In genomic region chr22:36317658-36318271, GRCh38 we compare ENCODE assay signal across 11 cellular contexts.
DNase-seq lines count a peak whose midpoint lies in the region; ATAC-seq and TF ChIP-seq lines count a peak whose summit lies in the region.
"Had no signal": no experiment of that assay in that cellular context is flagged by ENCODE, and none has a peak within 500 bp of the region (broad histone marks: within the 10 kb centered on the region; RNA-seq: fewer than 3 reads in every experiment).

No MANE protein-coding gene starts in this region.

- TF ChIP-seq CTCF in CD14-positive monocyte (IDR thresholded peaks at IDR 0.05) (no peak), endothelial cell (IDR thresholded peaks at IDR 0.05; ENCODE audit: unreplicated experiment) (no peak), progenitor cell of endocrine pancreas (IDR thresholded peaks at IDR 0.05; ENCODE audit: unreplicated experiment) (no peak), GM10248 (IDR thresholded peaks at IDR 0.05; ENCODE audit: control extremely low read depth, extremely low read depth, low read depth, missing control alignments) (no peak)

- H3K36me3 Mint-ChIP-seq in CD14-positive monocyte = peaks cover 85 to 98% of the 10 kb centered on the region in 2 donors
- H3K36me3 Mint-ChIP-seq in endothelial cell (ENCODE audit: low read depth, unreplicated experiment) = peaks cover 53% of the 10 kb centered on the region
- peaks cover 19% of the 10 kb centered on the region for H3K36me3 Mint-ChIP-seq in progenitor cell of endocrine pancreas (ENCODE audit: insufficient read depth)

- H3K27ac Mint-ChIP-seq in CD14-positive monocyte (peak overlapping the region in 4 of 7 donors; percentile 3 to 65 (median 38)), endothelial cell (ENCODE audit: unreplicated experiment) (peak overlapping the region; percentile 89), progenitor cell of endocrine pancreas (peak overlapping the region; percentile 56)

- CTCF ChIA-PET in GM10248 (lab: Yijun Ruan, JAX) = interaction anchor here (1.1 to 1.6 kb wide), 4 partner anchors 9 to 153 kb away, joined by 3 to 6 read pairs (median 5); no protein-coding TSS in a partner anchor

- intact Hi-C loops in CD14-positive monocyte (cut with micrococcal nuclease) = no loop called here

- H3K4me1 Mint-ChIP-seq in CD14-positive monocyte = no peaks in the 10 kb centered on the region
- peaks cover 15% of the 10 kb centered on the region for H3K4me1 Mint-ChIP-seq in endothelial cell (ENCODE audit: unreplicated experiment)
- H3K4me1 Mint-ChIP-seq in progenitor cell of endocrine pancreas (ENCODE audit: low read depth) = no peaks in the 10 kb centered on the region

- ATAC-seq in HG03095 (IDR thresholded peaks at IDR 0.05; ENCODE audit: unreplicated experiment) = no peak
- ATAC-seq: left lung had no signal

- H3K9me3 Mint-ChIP-seq in CD14-positive monocyte (no peaks in the 10 kb centered on the region), endothelial cell (ENCODE audit: unreplicated experiment) (no peaks in the 10 kb centered on the region), progenitor cell of endocrine pancreas (ENCODE audit: low read depth) (no peaks in the 10 kb centered on the region)

- no peak overlapping the region for H3K4me3 Mint-ChIP-seq in CD14-positive monocyte
- H3K4me3 Mint-ChIP-seq in endothelial cell (ENCODE audit: unreplicated experiment) = no peak overlapping the region
- no peak overlapping the region for H3K4me3 Mint-ChIP-seq in progenitor cell of endocrine pancreas (ENCODE audit: low read depth)

- H3K27me3 Mint-ChIP-seq in CD14-positive monocyte (ENCODE audit: low read depth in 3 of 3) = peaks cover 0 to 3% (median 0%) of the 10 kb centered on the region in 3 donors
- peaks cover 17% of the 10 kb centered on the region for H3K27me3 Mint-ChIP-seq in endothelial cell (ENCODE audit: unreplicated experiment)
- H3K27me3 Mint-ChIP-seq in progenitor cell of endocrine pancreas = no peaks in the 10 kb centered on the region

- DNase-seq in CD14-positive monocyte (ENCODE audit: low spot score) (no peak), NCI-H1694 (lab: John Stamatoyannopoulos, UW) (peak; percentile 71), endothelial cell (ENCODE audit: low spot score) (no peak), progenitor cell of endocrine pancreas (ENCODE audit: low spot score, unreplicated experiment) (no peak), OCI-M2 (lab: John Stamatoyannopoulos, UW; ENCODE audit: unreplicated experiment) (no peak), NCI-H1417 treated with DMSO at 0.1 percent for 48 hours (lab: John Stamatoyannopoulos, UW) (no peak), GM10248 (ENCODE audit: extremely low spot score) (no peak)
- DNase-seq: Caco-2, left lung, Right ventricle myocardium superior had no signal

- POLR2A ChIA-PET in GM10248 (lab: Yijun Ruan, JAX) = no interaction called here

Comparison
In these comparisons a context has a peak if more than half of its experiments do, and no peak if none do; other contexts are left out.
1. H3K27ac Mint-ChIP-seq: peak in every context shown above with its lines; median percentile 89 in endothelial cell; 56 in progenitor cell of endocrine pancreas; 38 in CD14-positive monocyte.